In the genomic region with DNA sequence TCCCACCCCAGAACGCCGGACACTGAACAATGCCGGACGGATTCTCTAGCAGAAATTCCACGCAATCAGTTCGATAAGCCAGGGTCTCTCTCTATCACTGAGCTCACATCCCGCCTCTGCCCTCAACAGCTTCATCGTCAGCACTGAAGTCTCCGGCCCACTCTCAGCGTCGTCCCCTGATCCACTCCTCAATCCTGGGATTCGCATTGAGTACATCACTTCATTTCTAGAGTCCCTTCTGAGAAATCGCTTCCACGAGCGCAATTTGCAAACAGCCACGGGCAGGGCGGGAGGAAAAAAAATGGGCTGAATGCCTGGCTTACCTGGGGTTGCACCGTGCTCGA, we compare ENCODE assay signal across 8 cellular contexts. TPM values are rescaled to one million over a fixed set of nuclear protein-coding genes. Genes with fewer than 3 reads are reported as not detected.
DNase-seq lines count a peak whose midpoint lies in the region; ATAC-seq, FAIRE-seq and TF ChIP-seq lines count a peak whose summit lies in the region.

No MANE protein-coding gene starts in this region.

- peak overlapping the region; percentile 61 for H2AFZ ChIP-seq in DND-41 (ENCODE audit: low read depth, low read length)
- H2AFZ ChIP-seq in astrocyte (ENCODE audit: low read depth, low read length) = peak overlapping the region; percentile 70
- peak overlapping the region; percentile 64 for H2AFZ ChIP-seq in keratinocyte (ENCODE audit: control insufficient read depth, low read length)

- peaks cover 41% of the 10 kb centered on the region for H4K20me1 ChIP-seq in DND-41 (ENCODE audit: insufficient read depth, low read length)
- H4K20me1 ChIP-seq in astrocyte (ENCODE audit: insufficient read depth, low read length) = peaks cover 47% of the 10 kb centered on the region
- H4K20me1 ChIP-seq in keratinocyte (ENCODE audit: control insufficient read depth, extremely low read depth, insufficient read depth, low read length) = peaks cover 4% of the 10 kb centered on the region

- H3K4me2 ChIP-seq in DND-41 (ENCODE audit: insufficient read depth, low read length) (peak overlapping the region; percentile 68), astrocyte (ENCODE audit: low read length) (peak overlapping the region; percentile 95), keratinocyte (ENCODE audit: control insufficient read depth, extremely low read depth, insufficient read depth, low read depth, low read length) (peak overlapping the region; percentile 96)

- H3K27ac ChIP-seq in DND-41 (ENCODE audit: low read length) (peak overlapping the region; percentile 90), astrocyte (ENCODE audit: low read depth, low read length) (peak overlapping the region; percentile 100), keratinocyte (ENCODE audit: control insufficient read depth, insufficient read depth, low read length) (peak overlapping the region; percentile 100)

- ATAC-seq in DND-41 (ENCODE audit: insufficient read depth, low read depth) (peak; percentile 23), GM21447 (IDR thresholded peaks at IDR 0.05; ENCODE audit: unreplicated experiment) (peak; percentile 2)

- H3K9me1 ChIP-seq in keratinocyte (ENCODE audit: control insufficient read depth, extremely low read depth, insufficient read depth, low read length) = no peaks in the 10 kb centered on the region

- peaks cover 54% of the 10 kb centered on the region for H3K4me1 ChIP-seq in DND-41 (ENCODE audit: insufficient read depth, low read length)
- H3K4me1 ChIP-seq in astrocyte (ENCODE audit: insufficient read depth, low read length) = peaks cover 17% of the 10 kb centered on the region
- H3K4me1 ChIP-seq in keratinocyte (ENCODE audit: control insufficient read depth, extremely low read depth, insufficient read depth, low read length) = peaks cover 15% of the 10 kb centered on the region

- H3K9ac ChIP-seq in DND-41 (ENCODE audit: low read depth, low read length) = peak overlapping the region; percentile 74
- H3K9ac ChIP-seq in astrocyte (ENCODE audit: low read length) = peak overlapping the region; percentile 98
- H3K9ac ChIP-seq in keratinocyte (ENCODE audit: control insufficient read depth, extremely low read depth, insufficient read depth, low read length) = peak overlapping the region; percentile 100

- H3K4me1 Mint-ChIP-seq in IgD-negative memory B cell (peaks cover 27 to 42% (median 31%) of the 10 kb centered on the region in 3 donors), astrocyte (ENCODE audit: low read depth, unreplicated experiment) (peaks cover 13% of the 10 kb centered on the region)

- H3K36me3 ChIP-seq in DND-41 (ENCODE audit: insufficient read depth, low read length) (peaks cover 29% of the 10 kb centered on the region), astrocyte (ENCODE audit: insufficient read depth, low read length) (peaks cover 5% of the 10 kb centered on the region), keratinocyte (ENCODE audit: control insufficient read depth in 2 of 2, extremely low read depth in 1 of 2, insufficient read depth in 2 of 2, low read length in 2 of 2) (peaks cover under 1 to 10% of the 10 kb centered on the region in 2 experiments)

- H3K4me3 ChIP-seq in DND-41 (ENCODE audit: low read depth in 1 of 2, low read length in 2 of 2) (peak overlapping the region; percentile 42 to 70), astrocyte (ENCODE audit: insufficient read depth, low read depth, low read length) (peak overlapping the region; percentile 99), keratinocyte (ENCODE audit: control insufficient read depth in 2 of 3, extremely low read depth in 1 of 3, insufficient read depth in 2 of 3, low read depth in 1 of 3, low read length in 3 of 3) (peak overlapping the region; percentile 94 to 99 (median 99))

- peaks cover 96% of the 10 kb centered on the region for H3K79me2 ChIP-seq in DND-41 (ENCODE audit: insufficient read depth, low read length)
- peaks cover 89% of the 10 kb centered on the region for H3K79me2 ChIP-seq in astrocyte (ENCODE audit: insufficient read depth, low read length)
- H3K79me2 ChIP-seq in keratinocyte (ENCODE audit: control insufficient read depth, insufficient read depth, low read length) = peaks cover 80% of the 10 kb centered on the region

- no peaks in the 10 kb centered on the region for H3K9me3 ChIP-seq in DND-41 (ENCODE audit: insufficient read depth, low read length, severe bottlenecking)
- no peaks in the 10 kb centered on the region for H3K9me3 ChIP-seq in astrocyte (ENCODE audit: insufficient read depth, low read depth, low read length)
- H3K9me3 ChIP-seq in keratinocyte (ENCODE audit: control insufficient read depth, low read depth, low read length) = no peaks in the 10 kb centered on the region

- peaks cover 7% of the 10 kb centered on the region for H3K36me3 Mint-ChIP-seq in IgD-negative memory B cell
- no peaks in the 10 kb centered on the region for H3K36me3 Mint-ChIP-seq in astrocyte (ENCODE audit: low read depth, unreplicated experiment)

- FAIRE-seq in astrocyte (lab: Jason Lieb, UNC) = no peak
- FAIRE-seq in keratinocyte (lab: Jason Lieb, UNC) = no peak

- peaks cover 0 to 3% (median 0%) of the 10 kb centered on the region in 3 donors for H3K9me3 Mint-ChIP-seq in IgD-negative memory B cell
- H3K9me3 Mint-ChIP-seq in astrocyte (ENCODE audit: unreplicated experiment) = no peaks in the 10 kb centered on the region

- no peak for DNase-seq in DND-41
- DNase-seq in astrocyte (ENCODE audit: low read depth) = peak; percentile 22
- DNase-seq in keratinocyte (ENCODE audit: low read depth, low spot score) = no peak
- peak; percentile 4 for DNase-seq in stimulated activated CD8-positive, alpha-beta memory T cell treated with anti-CD3 and anti-CD28 coated beads, Interleukin-12 subunit alpha, Interleukin-12 subunit beta, amount 100 ng/mL, for 4 hours (ENCODE audit: low read depth)
- DNase-seq in activated effector memory CD4-positive, alpha-beta T cell treated with Interleukin-2 at 50 U/mL for 16 hours = no peak
- DNase-seq in GM20000 (ENCODE audit: low spot score) = no peak

- H3K27me3 Mint-ChIP-seq in IgD-negative memory B cell (no peaks in the 10 kb centered on the region), astrocyte (ENCODE audit: low read depth, unreplicated experiment) (no peaks in the 10 kb centered on the region)

- no peak for TF ChIP-seq CTCF in DND-41 (IDR thresholded peaks at IDR 0.05; ENCODE audit: borderline replicate concordance, extremely low read depth, low read length, poor library complexity, severe bottlenecking)
- TF ChIP-seq CTCF in astrocyte (IDR thresholded peaks at IDR 0.05; ENCODE audit: insufficient read depth, low read depth, low read length) = no peak
- TF ChIP-seq CTCF in keratinocyte (optimal IDR thresholded peaks at IDR 0.05 in 1 of 3, IDR thresholded peaks at IDR 0.05 in 1 of 3, conservative IDR thresholded peaks at IDR 0.05 in 1 of 3; ENCODE audit: extremely low read depth in 1 of 3, insufficient read depth in 2 of 3, low read length in 3 of 3) = no peak
- no peak for TF ChIP-seq CTCF in GM20000 (IDR thresholded peaks at IDR 0.05; ENCODE audit: extremely low read depth, missing control alignments)

- dilution Hi-C loops in keratinocyte (cut with MboI; ENCODE audit: extremely low pct_ligation_motif_present, low sequenced_read_pairs) = no loop called here

- no peaks in the 10 kb centered on the region for H3K27me3 ChIP-seq in DND-41 (ENCODE audit: insufficient read depth, low read length, poor library complexity)
- H3K27me3 ChIP-seq in astrocyte (ENCODE audit: insufficient read depth, low read length) = no peaks in the 10 kb centered on the region
- H3K27me3 ChIP-seq in keratinocyte (ENCODE audit: control insufficient read depth, extremely low read depth, insufficient read depth, low read length) = no peaks in the 10 kb centered on the region

- H3K27ac Mint-ChIP-seq in IgD-negative memory B cell (peak overlapping the region; percentile 100), astrocyte (ENCODE audit: unreplicated experiment) (peak overlapping the region; percentile 99)

- H3K4me3 Mint-ChIP-seq in IgD-negative memory B cell (peak overlapping the region; percentile 94 to 100 (median 100)), astrocyte (ENCODE audit: unreplicated experiment) (peak overlapping the region; percentile 95)

RNA-seq across cellular contexts. Expression of gene YME1L1, which starts 0.4 kb away (rescaled TPM):
- polyA plus RNA-seq in IgD-negative memory B cell (85.1 TPM), keratinocyte (61.2 to 117 TPM (median 71.0 TPM) in 3 replicates)
- 168 and 169 TPM in 2 replicates for total RNA-seq in astrocyte
- 50.6 TPM for polyA plus RNA-seq in keratinocyte (2011; ENCODE audit: low read depth)
- 52.6 and 118 TPM in 2 replicates for polyA plus RNA-seq in keratinocyte (2011; cell fraction: cytosol; rRNA removed)
- 51.9 and 67.7 TPM in 2 replicates for polyA plus RNA-seq in keratinocyte (2011; cell fraction: nucleus; rRNA removed)
- polyA plus RNA-seq in keratinocyte (2012; ENCODE audit: low replicate concordance) = 61.3 and 73.8 TPM in 2 replicates
- polyA minus RNA-seq in keratinocyte = 8.8 to 80.5 TPM (median 49.4 TPM) in 3 replicates
- 69.8 TPM for polyA minus RNA-seq in keratinocyte (2011; cell fraction: cytosol; rRNA and poly(A)+ RNA removed)
- polyA minus RNA-seq in keratinocyte (2011; cell fraction: nucleus; rRNA and poly(A)+ RNA removed) = 41.0 and 87.0 TPM in 2 replicates

RNA-seq across cellular contexts. Expression of gene MASTL, which starts 1.3 kb away (rescaled TPM):
- polyA plus RNA-seq in IgD-negative memory B cell = 3.8 TPM
- 6.7 and 7.7 TPM in 2 replicates for total RNA-seq in astrocyte
- polyA plus RNA-seq in keratinocyte = 7.3 to 13.6 TPM (median 9.9 TPM) in 3 replicates
- 8.7 TPM for polyA plus RNA-seq in keratinocyte (2011; ENCODE audit: low read depth)
- polyA plus RNA-seq in keratinocyte (2011; cell fraction: cytosol; rRNA removed) = 4.8 and 8.6 TPM in 2 replicates
- polyA plus RNA-seq in keratinocyte (2011; cell fraction: nucleus; rRNA removed) = 13.0 and 14.5 TPM in 2 replicates
- 8.3 and 11.4 TPM in 2 replicates for polyA plus RNA-seq in keratinocyte (2012; ENCODE audit: low replicate concordance)
- 1.9 to 9.2 TPM (median 4.5 TPM) in 3 replicates for polyA minus RNA-seq in keratinocyte
- polyA minus RNA-seq in keratinocyte (2011; cell fraction: cytosol; rRNA and poly(A)+ RNA removed) = 4.2 TPM
- polyA minus RNA-seq in keratinocyte (2011; cell fraction: nucleus; rRNA and poly(A)+ RNA removed) = 5.0 and 10.8 TPM in 2 replicates

RNA-seq across cellular contexts. Expression of gene ANKRD26, which starts 53.5 kb away (rescaled TPM):
- 1.5 TPM for polyA plus RNA-seq in IgD-negative memory B cell
- total RNA-seq in astrocyte = 7.7 and 7.9 TPM in 2 replicates
- 1.6 to 3.3 TPM (median 1.7 TPM) in 3 replicates for polyA plus RNA-seq in keratinocyte
- polyA plus RNA-seq in keratinocyte (2011; ENCODE audit: low read depth) = 19.7 TPM
- 1.2 and 1.9 TPM in 2 replicates for polyA plus RNA-seq in keratinocyte (2011; cell fraction: cytosol; rRNA removed)
- polyA plus RNA-seq in keratinocyte (2011; cell fraction: nucleus; rRNA removed) = 3.7 and 4.3 TPM in 2 replicates
- polyA plus RNA-seq in keratinocyte (2012; ENCODE audit: low replicate concordance) = 3.2 and 3.9 TPM in 2 replicates
- polyA minus RNA-seq in keratinocyte = 0.59 to 5.4 TPM (median 1.9 TPM) in 3 replicates
- polyA minus RNA-seq in keratinocyte (2011; cell fraction: cytosol; rRNA and poly(A)+ RNA removed) = 1.2 TPM
- 2.8 and 8.2 TPM in 2 replicates for polyA minus RNA-seq in keratinocyte (2011; cell fraction: nucleus; rRNA and poly(A)+ RNA removed)

Comparison
In these comparisons a context has a peak if more than half of its experiments do, and no peak if none do; other contexts are left out.
1. DNase-seq: peak in astrocyte (single experiment) and stimulated activated CD8-positive, alpha-beta memory T cell treated with anti-CD3 and anti-CD28 coated beads, Interleukin-12 subunit alpha, Interleukin-12 subunit beta, amount 100 ng/mL, for 4 hours (single experiment); none in DND-41 (single experiment), keratinocyte (single experiment), activated effector memory CD4-positive, alpha-beta T cell treated with Interleukin-2 at 50 U/mL for 16 hours (single experiment) and GM20000 (single experiment).
2. Peak in every context shown above with its lines, with median percentiles within 50 percentile points of each other: H2AFZ ChIP-seq, H3K27ac ChIP-seq, H3K4me2 ChIP-seq, H3K4me3 ChIP-seq and H3K9ac ChIP-seq.